19 cellular contexts compared by ENCODE assay signal in the genomic region with DNA sequence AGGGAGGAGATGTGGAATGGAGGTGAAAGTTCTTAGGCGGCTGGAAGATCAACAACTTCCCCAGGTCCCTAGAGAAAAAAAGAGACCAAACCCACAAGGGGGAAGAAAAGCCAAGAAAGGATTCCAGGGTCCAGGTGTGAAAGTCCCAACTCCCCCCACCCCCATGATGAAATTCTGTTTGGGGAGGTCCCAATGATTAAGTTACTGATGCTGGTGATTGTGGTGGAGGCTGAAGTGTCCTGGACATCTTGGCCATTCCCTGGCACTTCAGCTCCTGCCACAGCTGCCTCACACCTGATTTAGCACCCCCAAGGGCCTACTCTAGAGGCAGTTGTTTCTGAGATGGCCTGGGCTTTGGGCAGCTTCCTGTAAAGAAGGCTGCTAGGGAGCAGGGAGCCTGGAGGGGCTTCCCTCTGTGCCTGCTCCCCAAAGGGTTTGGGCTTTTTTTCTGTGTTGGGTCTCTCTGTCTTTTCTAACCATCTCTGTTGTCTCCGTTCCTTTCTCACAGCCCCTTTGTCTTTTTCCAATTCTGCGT. TPM values are rescaled to one million over a fixed set of nuclear protein-coding genes. Genes with fewer than 3 reads are reported as not detected.
A peak's percentile ranks its signal among the peaks of the same experiment; 100 is the strongest.
DNase-seq lines count a peak whose midpoint lies in the region; FAIRE-seq and TF ChIP-seq lines count a peak whose summit lies in the region.
"Had no signal": no experiment of that assay in that cellular context is flagged by ENCODE, and none has a peak within 500 bp of the region (broad histone marks: within the 10 kb centered on the region; RNA-seq: fewer than 3 reads in every experiment).

No MANE protein-coding gene starts in this region.

- no peak for FAIRE-seq in kidney (lab: Jason Lieb, UNC)
- FAIRE-seq: A549, G401.6 had no signal

- TF ChIP-seq CTCF in astrocyte of the cerebellum (IDR thresholded peaks at IDR 0.05; ENCODE audit: low read depth, low read length, missing control alignments) (no peak), kidney (IDR thresholded peaks at IDR 0.05; ENCODE audit: borderline replicate concordance, extremely low read depth, insufficient read depth) (no peak)

- H3K27ac ChIP-seq in kidney (ENCODE audit: low read depth in 2 of 2, low read length in 2 of 2) (peak overlapping the region; percentile 19 to 77), stomach smooth muscle (ENCODE audit: low read length) (peak overlapping the region; percentile 80)
- H3K27ac ChIP-seq: A549, SK-N-MC had no signal

- peaks cover 24% of the 10 kb centered on the region for H3K4me1 Mint-ChIP-seq in activated naive CD4-positive, alpha-beta T cell treated with anti-CD3 and anti-CD28 coated beads, Interleukin-2, amount 50 U/mL, for 24 hours
- peaks cover 5% of the 10 kb centered on the region for H3K4me1 Mint-ChIP-seq in activated naive CD4-positive, alpha-beta T cell treated with anti-CD3 and anti-CD28 coated beads for 36 hours (ENCODE audit: low read depth)

- H3K27me3 ChIP-seq in stomach smooth muscle (ENCODE audit: control insufficient read depth in 1 of 2, insufficient read depth in 2 of 2, low read length in 2 of 2): peaks cover 0 to 8% of the 10 kb centered on the region in 2 donors

- CTCF ChIA-PET in activated naive CD4-positive, alpha-beta T cell treated with anti-CD3 and anti-CD28 coated beads for 36 hours (lab: Charles Lee): interaction anchor here (0.5 kb wide), 1 partner anchor 219 kb away, joined by 3 read pairs; no protein-coding TSS in a partner anchor

- H3K9ac ChIP-seq in kidney (ENCODE audit: low read length in 2 of 2) (peak overlapping the region in 1 of 2 donors; percentile 65), stomach smooth muscle (ENCODE audit: low read length in 2 of 2) (peak overlapping the region; percentile 65 to 84)

- H3K27me3 Mint-ChIP-seq in activated naive CD4-positive, alpha-beta T cell treated with anti-CD3 and anti-CD28 coated beads, Interleukin-2, amount 50 U/mL, for 24 hours: peaks cover 6% of the 10 kb centered on the region
- H3K27me3 Mint-ChIP-seq in activated naive CD4-positive, alpha-beta T cell treated with anti-CD3 and anti-CD28 coated beads for 36 hours (ENCODE audit: low read depth): peaks cover 20% of the 10 kb centered on the region

- intact Hi-C loops in activated naive CD4-positive, alpha-beta T cell treated with anti-CD3 and anti-CD28 coated beads for 36 hours (cut with micrococcal nuclease): no loop called here
- intact Hi-C loops in kidney (cut with DNase I): no loop called here

- in situ Hi-C loops in astrocyte of the cerebellum (cut with HindIII; ENCODE audit: low sequenced_read_pairs): no loop called here

- peak overlapping the region; percentile 75 for H3K27ac Mint-ChIP-seq in activated naive CD4-positive, alpha-beta T cell treated with anti-CD3 and anti-CD28 coated beads, Interleukin-2, amount 50 U/mL, for 24 hours
- no peak overlapping the region for H3K27ac Mint-ChIP-seq in activated naive CD4-positive, alpha-beta T cell treated with anti-CD3 and anti-CD28 coated beads for 36 hours
- H3K27ac Mint-ChIP-seq: naive thymus-derived CD4-positive, alpha-beta T cell; stimulated activated effector memory CD8-positive, alpha-beta T cell treated with anti-CD3 and anti-CD28 coated beads, Interleukin-12 subunit alpha, Interleukin-12 subunit beta, amount 100 ng/mL, for 72 hours had no signal

- H3K4me3 Mint-ChIP-seq in activated naive CD4-positive, alpha-beta T cell treated with anti-CD3 and anti-CD28 coated beads, Interleukin-2, amount 50 U/mL, for 24 hours: no peak overlapping the region
- no peak overlapping the region for H3K4me3 Mint-ChIP-seq in activated naive CD4-positive, alpha-beta T cell treated with anti-CD3 and anti-CD28 coated beads for 36 hours
- H3K4me3 Mint-ChIP-seq: stimulated activated effector memory CD8-positive, alpha-beta T cell treated with anti-CD3 and anti-CD28 coated beads, Interleukin-12 subunit alpha, Interleukin-12 subunit beta, amount 100 ng/mL, for 72 hours had no signal

- H3K4me1 ChIP-seq in kidney (ENCODE audit: control insufficient read depth in 1 of 2, insufficient read depth in 1 of 2, low read depth in 1 of 2, low read length in 2 of 2): peaks cover 51 to 62% of the 10 kb centered on the region in 2 donors
- H3K4me1 ChIP-seq in stomach smooth muscle (ENCODE audit: control insufficient read depth, insufficient read depth, low read length): peaks cover 79% of the 10 kb centered on the region

- H3K9me3 ChIP-seq in kidney (ENCODE audit: control insufficient read depth in 1 of 2, low read length in 2 of 2) (no peaks in the 10 kb centered on the region), stomach smooth muscle (ENCODE audit: control insufficient read depth in 2 of 2, low read length in 2 of 2) (no peaks in the 10 kb centered on the region)
- H3K9me3 ChIP-seq: A549 had no signal

- H3K36me3 Mint-ChIP-seq in activated naive CD4-positive, alpha-beta T cell treated with anti-CD3 and anti-CD28 coated beads, Interleukin-2, amount 50 U/mL, for 24 hours: peaks cover 3% of the 10 kb centered on the region
- H3K36me3 Mint-ChIP-seq in activated naive CD4-positive, alpha-beta T cell treated with anti-CD3 and anti-CD28 coated beads for 36 hours (ENCODE audit: low read depth): no peaks in the 10 kb centered on the region
- H3K36me3 Mint-ChIP-seq: stimulated activated effector memory CD8-positive, alpha-beta T cell treated with anti-CD3 and anti-CD28 coated beads, Interleukin-12 subunit alpha, Interleukin-12 subunit beta, amount 100 ng/mL, for 72 hours had no signal

- H3K36me3 ChIP-seq in kidney (ENCODE audit: control insufficient read depth in 1 of 2, insufficient read depth in 2 of 2, low read length in 2 of 2): peaks cover 2 to 5% of the 10 kb centered on the region in 2 donors
- H3K36me3 ChIP-seq in stomach smooth muscle (ENCODE audit: control insufficient read depth in 2 of 2, insufficient read depth in 2 of 2, low read length in 2 of 2): peaks cover 0 to 2% of the 10 kb centered on the region in 2 donors

- DNase-seq in activated naive CD4-positive, alpha-beta T cell treated with anti-CD3 and anti-CD28 coated beads for 36 hours: no peak
- DNase-seq in astrocyte of the cerebellum (ENCODE audit: low read depth) (no peak), kidney (no peak), AG20443 (ENCODE audit: low spot score) (no peak)
- DNase-seq in NK-92 treated with Interleukin-12 subunit alpha and Interleukin-12 subunit beta, amount 100 ng/mL, for 24 hours (lab: John Stamatoyannopoulos, UW): no peak
- no peak for DNase-seq in activated CD4-positive, alpha-beta T cell treated with anti-CD3 and anti-CD28 coated beads for 1 hour
- DNase-seq: central memory CD4-positive, alpha-beta T cell; head of caudate nucleus; KBM-7; left cardiac atrium; naive thymus-derived CD4-positive, alpha-beta T cell; NCI-H1436 treated with DMSO at 0.1 percent for 48 hours had no signal

- H3K4me3 ChIP-seq in astrocyte of the cerebellum (ENCODE audit: low read depth, low read length): peak overlapping the region; percentile 82
- peak overlapping the region in 1 of 2 donors; percentile 45 for H3K4me3 ChIP-seq in kidney (ENCODE audit: low read length in 2 of 2)
- H3K4me3 ChIP-seq in stomach smooth muscle (ENCODE audit: low read length in 2 of 2): peak overlapping the region; percentile 49 to 77
- H3K4me3 ChIP-seq: A549 had no signal

- no peaks in the 10 kb centered on the region for H3K9me3 Mint-ChIP-seq in activated naive CD4-positive, alpha-beta T cell treated with anti-CD3 and anti-CD28 coated beads, Interleukin-2, amount 50 U/mL, for 24 hours
- no peaks in the 10 kb centered on the region for H3K9me3 Mint-ChIP-seq in activated naive CD4-positive, alpha-beta T cell treated with anti-CD3 and anti-CD28 coated beads for 36 hours
- H3K9me3 Mint-ChIP-seq: stimulated activated effector memory CD8-positive, alpha-beta T cell treated with anti-CD3 and anti-CD28 coated beads, Interleukin-12 subunit alpha, Interleukin-12 subunit beta, amount 100 ng/mL, for 72 hours had no signal

RNA-seq across cellular contexts. Expression of gene HOXB4, which starts 13.1 kb away (rescaled TPM):
- 1 to 10 TPM; 2.3 to 2.5 TPM for total RNA-seq in activated naive CD4-positive, alpha-beta T cell treated with anti-CD3 and anti-CD28 coated beads for 36 hours
- 22.6 TPM for total RNA-seq in kidney
- polyA plus RNA-seq in kidney (ENCODE audit: insufficient read depth, low read depth, low replicate concordance): 4.4 TPM
- polyA plus RNA-seq: naive thymus-derived CD4-positive, alpha-beta T cell had no signal

RNA-seq across cellular contexts. Expression of gene HOXB2, which starts 20.2 kb away (rescaled TPM):
- total RNA-seq in activated naive CD4-positive, alpha-beta T cell treated with anti-CD3 and anti-CD28 coated beads for 36 hours: 10 to 100 TPM; 15.6 to 18.2 TPM
- 61.9 TPM for total RNA-seq in kidney
- 30.7 TPM for polyA plus RNA-seq in kidney (ENCODE audit: insufficient read depth, low read depth, low replicate concordance)

RNA-seq across cellular contexts. Expression of gene HOXB3, which starts 24.9 kb away (rescaled TPM):
- total RNA-seq in activated naive CD4-positive, alpha-beta T cell treated with anti-CD3 and anti-CD28 coated beads for 36 hours: 1 to 10 TPM; 2.0 TPM
- 99.0 TPM for total RNA-seq in kidney
- 12.1 TPM for polyA plus RNA-seq in kidney (ENCODE audit: insufficient read depth, low read depth, low replicate concordance)

RNA-seq across cellular contexts. Expression of gene HOXB5, which starts 28.5 kb away (rescaled TPM):
- not detected for total RNA-seq in activated naive CD4-positive, alpha-beta T cell treated with anti-CD3 and anti-CD28 coated beads for 36 hours
- 27.0 TPM for total RNA-seq in kidney
- 12.3 TPM for polyA plus RNA-seq in kidney (ENCODE audit: insufficient read depth, low read depth, low replicate concordance)
- total RNA-seq: naive thymus-derived CD4-positive, alpha-beta T cell had no signal
- polyA plus RNA-seq: naive thymus-derived CD4-positive, alpha-beta T cell had no signal

RNA-seq across cellular contexts. Expression of gene HOXB1, which starts 34.3 kb away (rescaled TPM):
- not detected for total RNA-seq in activated naive CD4-positive, alpha-beta T cell treated with anti-CD3 and anti-CD28 coated beads for 36 hours
- not detected for total RNA-seq in kidney
- polyA plus RNA-seq in kidney (ENCODE audit: insufficient read depth, low read depth, low replicate concordance): not detected
- total RNA-seq: left cardiac atrium; naive thymus-derived CD4-positive, alpha-beta T cell; renal cortical epithelial cell had no signal
- polyA plus RNA-seq: A549; naive thymus-derived CD4-positive, alpha-beta T cell had no signal

Comparison
In these comparisons a context has a peak if more than half of its experiments do, and no peak if none do; other contexts are left out.
1. RNA of gene HOXB3, which starts 24.9 kb away (total RNA-seq): 99.0 TPM in kidney (single experiment); 2.0 TPM in activated naive CD4-positive, alpha-beta T cell treated with anti-CD3 and anti-CD28 coated beads for 36 hours; every median in the first group is over 10 times any median in the second.